23 cellular contexts compared by ENCODE assay signal in genomic region chr3:140204271-140204984, GRCh38.
"Had no signal": no experiment of that assay in that cellular context is flagged by ENCODE, and none has a peak within 500 bp of the region (broad histone marks: within the 10 kb centered on the region; RNA-seq: fewer than 3 reads in every experiment).

No MANE protein-coding gene starts in this region.

- ATAC-seq: effector memory CD8-positive, alpha-beta T cell; heart left ventricle; left lobe of liver; naive thymus-derived CD4-positive, alpha-beta T cell had no signal

- H3K9me3 ChIP-seq: breast epithelium, colonic mucosa, heart left ventricle, sigmoid colon, thoracic aorta had no signal

- H3K4me3 ChIP-seq: breast epithelium, colonic mucosa, dorsolateral prefrontal cortex, heart left ventricle, lung, neural progenitor cell, sigmoid colon, thoracic aorta had no signal

- DNase-seq: activated CD4-positive, alpha-beta memory T cell treated with anti-CD3 and anti-CD28 coated beads for 36 hours; activated CD4-positive, alpha-beta T cell treated with anti-CD3 and anti-CD28 coated beads for 48 hours; activated CD4-positive, CD25-positive, alpha-beta regulatory T cell; activated effector memory CD4-positive, alpha-beta T cell treated with Interleukin-2 at 50 U/mL for 16 hours; activated naive CD4-positive, alpha-beta T cell treated with anti-CD3 and anti-CD28 coated beads for 36 hours; activated naive CD8-positive, alpha-beta T cell treated with anti-CD3 and anti-CD28 coated beads, Interleukin-2, amount 10 ng/mL, durations not matched to agents 7 days and 5 days; activated T-cell treated with anti-CD3 and anti-CD28 coated beads, Interleukin-2, amount 50 U/mL, for 48 hours; amniotic stem cell; colonic mucosa; dorsolateral prefrontal cortex; effector memory CD8-positive, alpha-beta T cell; heart left ventricle; islet precursor cell; naive thymus-derived CD4-positive, alpha-beta T cell; posterior cingulate gyrus; sigmoid colon; stimulated activated CD4-positive, alpha-beta T cell treated with anti-CD3 and anti-CD28 coated beads, Interleukin-4, amount 100 ng/mL, for 1 hour; stimulated activated naive CD4-positive, alpha-beta T cell treated with Interleukin-2 at 50 U/mL for 16 hours had no signal

- H3K27ac ChIP-seq: breast epithelium, colonic mucosa, dorsolateral prefrontal cortex, heart left ventricle, neural progenitor cell, sigmoid colon, thoracic aorta had no signal

- H3K36me3 ChIP-seq: breast epithelium, colonic mucosa, heart left ventricle, neural progenitor cell, sigmoid colon, thoracic aorta had no signal

- H3K27me3 ChIP-seq: breast epithelium, colonic mucosa, dorsolateral prefrontal cortex, heart left ventricle, sigmoid colon had no signal

- H3K9ac ChIP-seq: neural progenitor cell had no signal

- H3K4me1 ChIP-seq: breast epithelium, colonic mucosa, sigmoid colon had no signal
